ENCODE assay signal across 13 cellular contexts in genomic region chr7:138945169-138945568, GRCh38.
"Had no signal": no experiment of that assay in that cellular context is flagged by ENCODE, and none has a peak within 500 bp of the region (broad histone marks: within the 10 kb centered on the region; RNA-seq: fewer than 3 reads in every experiment).

No MANE protein-coding gene starts in this region.

- H3K4me3 Mint-ChIP-seq: activated CD4-positive, alpha-beta memory T cell treated with anti-CD3 and anti-CD28 coated beads for 36 hours; activated naive CD8-positive, alpha-beta T cell treated with anti-CD3 and anti-CD28 coated beads for 36 hours; activated T-cell treated with anti-CD3 and anti-CD28 coated beads, Interleukin-2, amount 50 U/mL, for 4 hours; immature natural killer cell had no signal

- H3K36me3 Mint-ChIP-seq: activated CD4-positive, alpha-beta memory T cell treated with anti-CD3 and anti-CD28 coated beads for 36 hours; activated naive CD8-positive, alpha-beta T cell treated with anti-CD3 and anti-CD28 coated beads for 36 hours; immature natural killer cell had no signal

- H3K9me3 Mint-ChIP-seq: activated CD4-positive, alpha-beta memory T cell treated with anti-CD3 and anti-CD28 coated beads for 36 hours; activated naive CD8-positive, alpha-beta T cell treated with anti-CD3 and anti-CD28 coated beads for 36 hours; activated T-cell treated with anti-CD3 and anti-CD28 coated beads, Interleukin-2, amount 50 U/mL, for 4 hours; immature natural killer cell had no signal

- H3K4me1 Mint-ChIP-seq: activated naive CD8-positive, alpha-beta T cell treated with anti-CD3 and anti-CD28 coated beads for 36 hours; immature natural killer cell had no signal

- H3K27me3 Mint-ChIP-seq: activated CD4-positive, alpha-beta memory T cell treated with anti-CD3 and anti-CD28 coated beads for 36 hours had no signal

- DNase-seq: activated CD4-positive, alpha-beta memory T cell treated with anti-CD3 and anti-CD28 coated beads for 36 hours; activated gamma-delta T cell; activated naive CD8-positive, alpha-beta T cell treated with anti-CD3 and anti-CD28 coated beads for 36 hours; activated T-cell treated with anti-CD3 and anti-CD28 coated beads, Interleukin-2, amount 50 U/mL, for 4 hours; brain microvascular endothelial cell; dermis blood vessel endothelial cell; immature natural killer cell; left cardiac atrium; lower lobe of right lung; midbrain; retina; stimulated activated CD4-positive, alpha-beta T cell treated with anti-CD3 and anti-CD28 coated beads, Interleukin-4, amount 100 ng/mL, for 4 hours; stomach had no signal

- H3K27ac Mint-ChIP-seq: activated CD4-positive, alpha-beta memory T cell treated with anti-CD3 and anti-CD28 coated beads for 36 hours; activated naive CD8-positive, alpha-beta T cell treated with anti-CD3 and anti-CD28 coated beads for 36 hours; immature natural killer cell had no signal
